11 cellular contexts compared by ENCODE assay signal in genomic region chr14:76236172-76237130, GRCh38.
A peak's percentile ranks its signal among the peaks of the same experiment; 100 is the strongest.
DNase-seq lines count a peak whose midpoint lies in the region; ATAC-seq lines count a peak whose summit lies in the region.
"Had no signal": no experiment of that assay in that cellular context is flagged by ENCODE, and none has a peak within 500 bp of the region (broad histone marks: within the 10 kb centered on the region; RNA-seq: fewer than 3 reads in every experiment).

No MANE protein-coding gene starts in this region.

- H3K9me3 Mint-ChIP-seq in stimulated activated naive B cell treated with anti-CD40 and anti-IgM and Interleukin-4, amounts not matched to agents 10 μg/mL and 1 μg/mL and 100 μg/mL, for 72 hours = peaks cover 10 to 11% of the 10 kb centered on the region in 2 donors
- H3K9me3 Mint-ChIP-seq in activated naive CD8-positive, alpha-beta T cell treated with anti-CD3 and anti-CD28 coated beads for 36 hours = peaks cover 5% of the 10 kb centered on the region

- H3K4me3 Mint-ChIP-seq in stimulated activated naive B cell treated with anti-CD40 and anti-IgM and Interleukin-4, amounts not matched to agents 10 μg/mL and 1 μg/mL and 100 μg/mL, for 72 hours = peak overlapping the region; percentile 22 to 51
- H3K4me3 Mint-ChIP-seq in activated naive CD8-positive, alpha-beta T cell treated with anti-CD3 and anti-CD28 coated beads for 36 hours = no peak overlapping the region
- H3K4me3 Mint-ChIP-seq: activated CD8-positive, alpha-beta memory T cell treated with anti-CD3 and anti-CD28 coated beads, Interleukin-2, amount 10 ng/mL, durations not matched to agents 7 days and 5 days had no signal

- DNase-seq in stimulated activated naive B cell treated with anti-CD40 and anti-IgM and Interleukin-4, amounts not matched to agents 10 μg/mL and 1 μg/mL and 100 μg/mL, for 72 hours = no peak
- DNase-seq in stimulated activated CD8-positive, alpha-beta memory T cell treated with anti-CD3 and anti-CD28 coated beads, Interleukin-4, amount 100 ng/mL, for 48 hours = no peak
- no peak for DNase-seq in activated naive CD8-positive, alpha-beta T cell treated with anti-CD3 and anti-CD28 coated beads for 36 hours
- no peak for DNase-seq in NK-92 (lab: John Stamatoyannopoulos, UW; ENCODE audit: unreplicated experiment)
- DNase-seq: activated CD8-positive, alpha-beta memory T cell treated with anti-CD3 and anti-CD28 coated beads, Interleukin-2, amount 10 ng/mL, durations not matched to agents 7 days and 5 days; GOT3; naive B cell; NCI-H774 had no signal

- H3K4me1 Mint-ChIP-seq in stimulated activated naive B cell treated with anti-CD40 and anti-IgM and Interleukin-4, amounts not matched to agents 10 μg/mL and 1 μg/mL and 100 μg/mL, for 72 hours = peaks cover 12 to 15% of the 10 kb centered on the region in 2 donors
- H3K4me1 Mint-ChIP-seq in activated naive CD8-positive, alpha-beta T cell treated with anti-CD3 and anti-CD28 coated beads for 36 hours = no peaks in the 10 kb centered on the region
- H3K4me1 Mint-ChIP-seq: activated CD8-positive, alpha-beta memory T cell treated with anti-CD3 and anti-CD28 coated beads, Interleukin-2, amount 10 ng/mL, durations not matched to agents 7 days and 5 days had no signal

- H3K36me3 Mint-ChIP-seq in stimulated activated naive B cell treated with anti-CD40 and anti-IgM and Interleukin-4, amounts not matched to agents 10 μg/mL and 1 μg/mL and 100 μg/mL, for 72 hours = peaks cover 51 to 80% of the 10 kb centered on the region in 2 donors
- peaks cover 24% of the 10 kb centered on the region for H3K36me3 Mint-ChIP-seq in activated naive CD8-positive, alpha-beta T cell treated with anti-CD3 and anti-CD28 coated beads for 36 hours
- H3K36me3 Mint-ChIP-seq: activated CD8-positive, alpha-beta memory T cell treated with anti-CD3 and anti-CD28 coated beads, Interleukin-2, amount 10 ng/mL, durations not matched to agents 7 days and 5 days had no signal

- no peaks in the 10 kb centered on the region for H3K27me3 Mint-ChIP-seq in stimulated activated naive B cell treated with anti-CD40 and anti-IgM and Interleukin-4, amounts not matched to agents 10 μg/mL and 1 μg/mL and 100 μg/mL, for 72 hours
- peaks cover 6% of the 10 kb centered on the region for H3K27me3 Mint-ChIP-seq in activated naive CD8-positive, alpha-beta T cell treated with anti-CD3 and anti-CD28 coated beads for 36 hours
- H3K27me3 Mint-ChIP-seq: activated CD8-positive, alpha-beta memory T cell treated with anti-CD3 and anti-CD28 coated beads, Interleukin-2, amount 10 ng/mL, durations not matched to agents 7 days and 5 days; naive B cell had no signal

- H3K27ac Mint-ChIP-seq in stimulated activated naive B cell treated with anti-CD40 and anti-IgM and Interleukin-4, amounts not matched to agents 10 μg/mL and 1 μg/mL and 100 μg/mL, for 72 hours = peak overlapping the region; percentile 78
- H3K27ac Mint-ChIP-seq in activated naive CD8-positive, alpha-beta T cell treated with anti-CD3 and anti-CD28 coated beads for 36 hours = no peak overlapping the region
- H3K27ac Mint-ChIP-seq: activated CD8-positive, alpha-beta memory T cell treated with anti-CD3 and anti-CD28 coated beads, Interleukin-2, amount 10 ng/mL, durations not matched to agents 7 days and 5 days had no signal

- ATAC-seq in GM19025 (IDR thresholded peaks at IDR 0.05; ENCODE audit: low read depth, unreplicated experiment) = peak; percentile 88
- peak; percentile 81 for ATAC-seq in HG02623 (IDR thresholded peaks at IDR 0.05; ENCODE audit: unreplicated experiment)
- peak; percentile 80 for ATAC-seq in HG03571 (IDR thresholded peaks at IDR 0.05; ENCODE audit: unreplicated experiment)
- ATAC-seq in stimulated activated naive B cell treated with anti-CD40 and anti-IgM and Interleukin-4, amounts not matched to agents 10 μg/mL and 1 μg/mL and 100 μg/mL, for 72 hours (replicated peaks) = peak; percentile 94 to 95
- ATAC-seq: activated CD8-positive, alpha-beta memory T cell treated with anti-CD3 and anti-CD28 coated beads, Interleukin-2, amount 10 ng/mL, durations not matched to agents 7 days and 5 days had no signal
